1 cellular context compared by ENCODE assay signal in the genomic region with DNA sequence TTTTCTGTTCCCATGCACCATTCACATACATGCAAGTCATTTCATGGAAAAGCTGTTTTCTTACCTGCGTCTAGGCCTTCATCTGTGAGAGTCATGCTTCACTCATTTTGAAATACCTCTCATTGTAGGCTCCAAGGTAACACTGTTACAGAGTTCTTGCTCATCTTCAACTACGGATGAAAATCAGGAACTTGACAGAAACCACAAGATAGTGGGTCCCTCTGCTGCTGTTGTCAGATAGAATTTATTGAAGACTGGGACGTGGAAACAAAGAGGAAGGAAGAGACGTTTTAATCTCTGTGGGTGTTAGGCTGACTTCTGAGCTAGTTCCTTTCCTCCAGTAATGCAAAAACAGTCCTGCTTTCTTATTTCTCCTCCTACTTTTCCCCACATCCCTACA.
TF ChIP-seq lines count a peak whose summit lies in the region.

A gene (minus strand): TSS at position 320 of the 400 bp plus-strand sequence. CDS start 64,226 bp downstream, outside the sequence.

TF ChIP-seq in HepG2, 621 proteins besides CTCF, POLR2A, EP300 and RAD21:
- TF ChIP-seq AKAP8 (CRISPR knock-in tag; IDR thresholded peaks at IDR 0.05) = no peak
- no peak for TF ChIP-seq EHMT2 (IDR thresholded peaks at IDR 0.05; ENCODE audit: borderline replicate concordance, low read depth, low read length)
- no peak for TF ChIP-seq MAZ (IDR thresholded peaks at IDR 0.05; ENCODE audit: borderline replicate concordance, low read depth, low read length)
- TF ChIP-seq MAZ (CRISPR knock-in tag; IDR thresholded peaks at IDR 0.05; ENCODE audit: low read depth) = no peak
- no peak for TF ChIP-seq JDP2 (CRISPR knock-in tag; IDR thresholded peaks at IDR 0.05; ENCODE audit: borderline replicate concordance)
- TF ChIP-seq NCOA5 (CRISPR knock-in tag; IDR thresholded peaks at IDR 0.05) = no peak
- no peak for TF ChIP-seq RARA (CRISPR knock-in tag; IDR thresholded peaks at IDR 0.05)
- TF ChIP-seq, protein P1, sequence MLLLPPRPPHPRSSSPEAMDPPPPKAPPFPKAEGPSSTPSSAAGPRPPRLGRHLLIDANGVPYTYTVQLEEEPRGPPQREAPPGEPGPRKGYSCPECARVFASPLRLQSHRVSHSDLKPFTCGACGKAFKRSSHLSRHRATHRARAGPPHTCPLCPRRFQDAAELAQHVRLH (CRISPR knock-in tag; IDR thresholded peaks at IDR 0.05; ENCODE audit: borderline replicate concordance, low read depth) = no peak
- TF ChIP-seq KLF9 (CRISPR knock-in tag; IDR thresholded peaks at IDR 0.05; ENCODE audit: low read depth) = no peak
- TF ChIP-seq, protein P2, sequence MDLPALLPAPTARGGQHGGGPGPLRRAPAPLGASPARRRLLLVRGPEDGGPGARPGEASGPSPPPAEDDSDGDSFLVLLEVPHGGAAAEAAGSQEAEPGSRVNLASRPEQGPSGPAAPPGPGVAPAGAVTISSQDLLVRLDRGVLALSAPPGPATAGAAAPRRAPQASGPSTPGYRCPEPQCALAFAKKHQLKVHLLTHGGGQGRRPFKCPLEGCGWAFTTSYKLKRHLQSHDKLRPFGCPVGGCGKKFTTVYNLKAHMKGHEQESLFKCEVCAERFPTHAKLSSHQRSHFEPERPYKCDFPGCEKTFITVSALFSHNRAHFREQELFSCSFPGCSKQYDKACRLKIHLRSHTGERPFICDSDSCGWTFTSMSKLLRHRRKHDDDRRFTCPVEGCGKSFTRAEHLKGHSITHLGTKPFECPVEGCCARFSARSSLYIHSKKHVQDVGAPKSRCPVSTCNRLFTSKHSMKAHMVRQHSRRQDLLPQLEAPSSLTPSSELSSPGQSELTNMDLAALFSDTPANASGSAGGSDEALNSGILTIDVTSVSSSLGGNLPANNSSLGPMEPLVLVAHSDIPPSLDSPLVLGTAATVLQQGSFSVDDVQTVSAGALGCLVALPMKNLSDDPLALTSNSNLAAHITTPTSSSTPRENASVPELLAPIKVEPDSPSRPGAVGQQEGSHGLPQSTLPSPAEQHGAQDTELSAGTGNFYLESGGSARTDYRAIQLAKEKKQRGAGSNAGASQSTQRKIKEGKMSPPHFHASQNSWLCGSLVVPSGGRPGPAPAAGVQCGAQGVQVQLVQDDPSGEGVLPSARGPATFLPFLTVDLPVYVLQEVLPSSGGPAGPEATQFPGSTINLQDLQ (CRISPR knock-in tag; IDR thresholded peaks at IDR 0.05) = no peak
- no peak for TF ChIP-seq RFX5 (IDR thresholded peaks at IDR 0.05; ENCODE audit: low read depth, low read length)
- TF ChIP-seq ZIK1 (CRISPR knock-in tag; IDR thresholded peaks at IDR 0.05; ENCODE audit: borderline replicate concordance, low read depth) = no peak
- TF ChIP-seq, protein P3, sequence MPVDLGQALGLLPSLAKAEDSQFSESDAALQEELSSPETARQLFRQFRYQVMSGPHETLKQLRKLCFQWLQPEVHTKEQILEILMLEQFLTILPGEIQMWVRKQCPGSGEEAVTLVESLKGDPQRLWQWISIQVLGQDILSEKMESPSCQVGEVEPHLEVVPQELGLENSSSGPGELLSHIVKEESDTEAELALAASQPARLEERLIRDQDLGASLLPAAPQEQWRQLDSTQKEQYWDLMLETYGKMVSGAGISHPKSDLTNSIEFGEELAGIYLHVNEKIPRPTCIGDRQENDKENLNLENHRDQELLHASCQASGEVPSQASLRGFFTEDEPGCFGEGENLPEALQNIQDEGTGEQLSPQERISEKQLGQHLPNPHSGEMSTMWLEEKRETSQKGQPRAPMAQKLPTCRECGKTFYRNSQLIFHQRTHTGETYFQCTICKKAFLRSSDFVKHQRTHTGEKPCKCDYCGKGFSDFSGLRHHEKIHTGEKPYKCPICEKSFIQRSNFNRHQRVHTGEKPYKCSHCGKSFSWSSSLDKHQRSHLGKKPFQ (CRISPR knock-in tag; IDR thresholded peaks at IDR 0.05; ENCODE audit: insufficient replicate concordance) = no peak
- no peak for TF ChIP-seq ZNF225 (CRISPR knock-in tag; IDR thresholded peaks at IDR 0.05)
TF ChIP-seq in HepG2: peak in this region for 0.
